18 cellular contexts compared by ENCODE assay signal in the genomic region with DNA sequence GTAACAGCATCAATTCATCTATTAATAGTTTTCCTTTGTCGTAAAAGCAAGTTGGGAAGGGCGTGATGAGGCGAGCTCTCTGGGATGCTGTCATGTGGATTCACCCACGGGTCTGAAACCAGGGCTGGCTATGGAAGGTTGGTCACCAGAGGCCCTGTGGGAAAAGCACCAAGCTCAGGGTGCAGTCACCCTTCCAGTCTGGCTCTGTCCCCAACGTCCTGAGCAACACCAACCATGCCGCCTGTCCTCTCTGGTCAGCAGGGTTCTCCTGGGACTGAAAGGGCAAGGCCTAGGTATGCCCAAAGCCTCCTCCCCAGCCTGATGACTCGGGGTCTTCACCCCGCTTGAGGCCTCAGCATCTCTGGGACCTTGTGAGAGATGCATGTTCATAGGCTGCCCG.
DNase-seq lines count a peak whose midpoint lies in the region; ATAC-seq and TF ChIP-seq lines count a peak whose summit lies in the region.
"Had no signal": no experiment of that assay in that cellular context is flagged by ENCODE, and none has a peak within 500 bp of the region (broad histone marks: within the 10 kb centered on the region; RNA-seq: fewer than 3 reads in every experiment).

No MANE protein-coding gene starts in this region.

- 81 to 90% (median 85%) methylated on average over 9 of the region's 9 CpGs for WGBS in psoas muscle, 3 donors

- H3K27ac Mint-ChIP-seq in chondrocyte (ENCODE audit: unreplicated experiment) (no peak overlapping the region), neural progenitor cell (peak overlapping the region; percentile 83), glutamatergic neuron (ENCODE audit: unreplicated experiment) (no peak overlapping the region)

- H3K9me3 ChIP-seq in BLaER1: peaks cover 10% of the 10 kb centered on the region
- H3K9me3 ChIP-seq in HUES6 (ENCODE audit: control insufficient read depth, insufficient read depth, low read depth, low read length): no peaks in the 10 kb centered on the region
- H3K9me3 ChIP-seq in neural progenitor cell (ENCODE audit: low read depth): no peaks in the 10 kb centered on the region
- no peaks in the 10 kb centered on the region for H3K9me3 ChIP-seq in psoas muscle

- no peaks in the 10 kb centered on the region for H3K79me2 ChIP-seq in neural progenitor cell (ENCODE audit: low read depth)

- H3K4me3 ChIP-seq in BLaER1: peak overlapping the region; percentile 43; the same call in 1 of the 2 replicates
- peak overlapping the region; percentile 11; the same call in 1 of the 2 replicates for H3K4me3 ChIP-seq in HUES6 (ENCODE audit: low read depth, low read length)
- no peak overlapping the region for H3K4me3 ChIP-seq in neural progenitor cell
- no peak overlapping the region for H3K4me3 ChIP-seq in psoas muscle

- H4K20me1 ChIP-seq in BLaER1 (no peaks in the 10 kb centered on the region), neural progenitor cell (ENCODE audit: low read depth) (peaks cover 39% of the 10 kb centered on the region)

- no peak overlapping the region for H2AFZ ChIP-seq in neural progenitor cell (replicated peaks)

- peaks cover 46% of the 10 kb centered on the region for H3K4me1 ChIP-seq in BLaER1
- H3K4me1 ChIP-seq in HUES6 (ENCODE audit: control insufficient read depth, insufficient read depth, low read length): peaks cover 61% of the 10 kb centered on the region
- H3K4me1 ChIP-seq in neural progenitor cell: peaks cover 31% of the 10 kb centered on the region
- no peaks in the 10 kb centered on the region for H3K4me1 ChIP-seq in psoas muscle

- H3K9me3 Mint-ChIP-seq in chondrocyte (ENCODE audit: low read depth) (peaks cover 7% of the 10 kb centered on the region), neural progenitor cell (peaks cover 17% of the 10 kb centered on the region), glutamatergic neuron (ENCODE audit: unreplicated experiment) (peaks cover 3% of the 10 kb centered on the region)
- H3K9me3 Mint-ChIP-seq: H9 had no signal

- H3K4me3 Mint-ChIP-seq in chondrocyte (ENCODE audit: unreplicated experiment) (no peak overlapping the region), neural progenitor cell (peak overlapping the region; percentile 63), glutamatergic neuron (ENCODE audit: unreplicated experiment) (no peak overlapping the region)

- TF ChIP-seq CTCF in chondrocyte (IDR thresholded peaks at IDR 0.05) (no peak), neural progenitor cell (IDR thresholded peaks at IDR 0.05) (no peak), psoas muscle (IDR thresholded peaks at IDR 0.05) (no peak), glutamatergic neuron (IDR thresholded peaks at IDR 0.05; ENCODE audit: partially characterized antibody, unreplicated experiment) (no peak)

- H3K4me1 Mint-ChIP-seq in chondrocyte (ENCODE audit: low read depth) (peaks cover 18% of the 10 kb centered on the region), neural progenitor cell (peaks cover 91% of the 10 kb centered on the region), glutamatergic neuron (ENCODE audit: low read depth, unreplicated experiment) (peaks cover 9% of the 10 kb centered on the region)

- H3K36me3 ChIP-seq in BLaER1 (no peaks in the 10 kb centered on the region), HUES6 (ENCODE audit: control insufficient read depth, insufficient read depth, low read length) (no peaks in the 10 kb centered on the region), neural progenitor cell (no peaks in the 10 kb centered on the region), psoas muscle (ENCODE audit: insufficient read depth in 1 of 2, low read depth in 1 of 2) (no peaks in the 10 kb centered on the region)

- H3K4me2 ChIP-seq in BLaER1 (peak overlapping the region; percentile 93), neural progenitor cell (no peak overlapping the region)

- H3K36me3 Mint-ChIP-seq in chondrocyte (ENCODE audit: low read depth) (peaks cover 1% of the 10 kb centered on the region), neural progenitor cell (peaks cover 20% of the 10 kb centered on the region), glutamatergic neuron (ENCODE audit: unreplicated experiment) (peaks cover 9% of the 10 kb centered on the region)
- H3K36me3 Mint-ChIP-seq: CD4-positive, CD25-positive, alpha-beta regulatory T cell had no signal

- H3K9ac ChIP-seq in BLaER1 (no peak overlapping the region), HUES6 (ENCODE audit: low read length) (peak overlapping the region; percentile 50), neural progenitor cell (no peak overlapping the region)

- DNase-seq in chondrocyte (ENCODE audit: low spot score) (peak; percentile 57), neural progenitor cell (ENCODE audit: low spot score) (no peak), psoas muscle (no peak), glutamatergic neuron (no peak), iPS-NIHi11 (ENCODE audit: low spot score) (no peak)
- DNase-seq: COR-L47; DMS 273 treated with DMSO at 0.1 percent for 48 hours; DND-41; NCI-H1694 treated with DMSO at 0.1 percent for 48 hours; NCI-H2107; NCI-H748 treated with DMSO at 0.1 percent for 48 hours; NK-92 treated with Interleukin-12 subunit alpha and Interleukin-12 subunit beta, amount 100 ng/mL, for 24 hours; SHP77 had no signal

- H3K27me3 ChIP-seq in BLaER1 (no peaks in the 10 kb centered on the region), HUES6 (ENCODE audit: control insufficient read depth, insufficient read depth, low read length) (peaks cover 12% of the 10 kb centered on the region), neural progenitor cell (peaks cover 93% of the 10 kb centered on the region), psoas muscle (ENCODE audit: insufficient read depth in 3 of 3, low read length in 2 of 3) (no peaks in the 10 kb centered on the region)

- peaks cover 41% of the 10 kb centered on the region for H3F3A ChIP-seq in neural progenitor cell (ENCODE audit: low read depth)

- no peak overlapping the region for H3K27ac ChIP-seq in BLaER1
- peak overlapping the region; percentile 50; the same call in 1 of the 2 replicates for H3K27ac ChIP-seq in HUES6 (ENCODE audit: low read depth, low read length)
- no peak overlapping the region for H3K27ac ChIP-seq in neural progenitor cell
- no peak overlapping the region for H3K27ac ChIP-seq in psoas muscle

- intact Hi-C loops in psoas muscle (cut with DNase I): no loop called here

- ATAC-seq in psoas muscle: no peak
- ATAC-seq in HG03039 (IDR thresholded peaks at IDR 0.05; ENCODE audit: unreplicated experiment): no peak

- H3K27me3 Mint-ChIP-seq in chondrocyte (ENCODE audit: low read depth) (peaks cover 9% of the 10 kb centered on the region), neural progenitor cell (ENCODE audit: insufficient read depth, low read depth) (peaks cover 13% of the 10 kb centered on the region), glutamatergic neuron (ENCODE audit: unreplicated experiment) (peaks cover 6% of the 10 kb centered on the region)
- H3K27me3 Mint-ChIP-seq: CD4-positive, CD25-positive, alpha-beta regulatory T cell had no signal

Comparison
In these comparisons a context has a peak if more than half of its experiments do, and no peak if none do; other contexts are left out.
1. H3K4me3 ChIP-seq: peak in BLaER1 (single experiment) and HUES6 (single experiment); none in neural progenitor cell (single experiment) and psoas muscle (single experiment).